Comparison of ENCODE assay signal across 8 cellular contexts in genomic region chr17:41930009-41930832, GRCh38. TPM values are rescaled to one million over a fixed set of nuclear protein-coding genes. Genes with fewer than 3 reads are reported as not detected.
DNase-seq lines count a peak whose midpoint lies in the region; ATAC-seq and TF ChIP-seq lines count a peak whose summit lies in the region.

ODAD4 (plus strand) TSS chr17:41930617; CDS start chr17:41930724, 107 bp downstream.

- ATAC-seq in GM18873 (IDR thresholded peaks at IDR 0.05; ENCODE audit: low FRiP score, unreplicated experiment) (peak; percentile 89), HG03139 (IDR thresholded peaks at IDR 0.05; ENCODE audit: unreplicated experiment) (peak; percentile 95)

- peak within 1 kb of the TSS; percentile 93 to 99 (median 97) for H3K27ac Mint-ChIP-seq in immature natural killer cell

- H3K9me3 Mint-ChIP-seq in immature natural killer cell, result no peaks in the 10 kb centered on the region

- H3K4me1 Mint-ChIP-seq in immature natural killer cell, result peaks cover 19 to 20% of the 10 kb centered on the region in 2 donors

- H3K27me3 Mint-ChIP-seq in immature natural killer cell (ENCODE audit: low read depth in 3 of 3), result peaks cover 9 to 12% (median 10%) of the 10 kb centered on the region in 3 donors

- peak within 1 kb of the TSS; percentile 90 to 98 (median 98) for H3K4me3 Mint-ChIP-seq in immature natural killer cell

- peak within 1 kb of the TSS; percentile 63 for H3K4me3 ChIP-seq in WI38 (ENCODE audit: low read depth, low read length)
- H3K4me3 ChIP-seq in cardiac fibroblast (replicated peaks in 1 of 2; ENCODE audit: low read depth in 2 of 2, low read length in 2 of 2), result peak within 1 kb of the TSS; percentile 42 to 56

- peak; percentile 100 for DNase-seq in AG08395 (ENCODE audit: low spot score)
- peak; percentile 97 for DNase-seq in NCI-H2227 (lab: John Stamatoyannopoulos, UW; ENCODE audit: unreplicated experiment)
- peak; percentile 98 to 99 for DNase-seq in cardiac fibroblast (ENCODE audit: low read depth in 2 of 2)
- peak; percentile 94 to 96 (median 95) for DNase-seq in immature natural killer cell
- DNase-seq in smooth muscle cell of the brain vasculature (ENCODE audit: low read depth, low spot score), result peak; percentile 86

- TF ChIP-seq CTCF in WI38 (IDR thresholded peaks at IDR 0.05; ENCODE audit: low read depth, low read length), result peak; percentile 31; the same call in 1 of the 2 replicates
- peak; percentile 70 for TF ChIP-seq CTCF in cardiac fibroblast (IDR thresholded peaks at IDR 0.05; ENCODE audit: low read depth, low read length)

- no peaks in the 10 kb centered on the region for H3K36me3 Mint-ChIP-seq in immature natural killer cell

RNA-seq across cellular contexts. Expression of gene ODAD4, which starts in this region (rescaled TPM):
- under 1 TPM in 2 of 3 donors, not detected in 1; 0.15 to 0.38 TPM for polyA plus RNA-seq in immature natural killer cell

Comparison
In these comparisons a context has a peak if more than half of its experiments do, and no peak if none do; other contexts are left out.
1. Peak in every context shown above with its lines: DNase-seq, ATAC-seq and H3K4me3 ChIP-seq.
2. Peak in DNase-seq in immature natural killer cell; RNA of the gene not detected or under 1 TPM.